Comparison of ENCODE assay signal across 22 cellular contexts in the genomic region with DNA sequence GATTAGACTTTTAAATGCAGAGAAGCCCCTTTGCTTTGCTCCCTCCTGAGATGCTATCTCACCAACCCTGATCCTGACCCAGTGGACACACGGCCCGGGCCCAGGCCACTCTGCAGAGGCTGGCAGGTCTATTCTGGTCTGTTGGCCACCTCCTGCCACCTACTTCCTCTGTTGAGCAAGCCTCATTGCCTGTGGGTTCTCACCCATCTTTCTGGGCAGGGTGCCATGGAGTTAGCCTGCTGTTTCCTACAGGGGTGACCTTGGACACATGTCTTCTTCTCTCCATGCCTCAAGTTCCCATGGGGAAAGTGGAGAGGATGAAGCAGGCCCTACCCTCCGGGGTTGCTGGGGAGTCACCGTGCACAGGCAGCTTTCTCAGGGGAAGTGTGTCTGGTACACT.
"Had no signal": no experiment of that assay in that cellular context is flagged by ENCODE, and none has a peak within 500 bp of the region (broad histone marks: within the 10 kb centered on the region; RNA-seq: fewer than 3 reads in every experiment).

No MANE protein-coding gene starts in this region.

- H3K27ac ChIP-seq: breast epithelium, heart left ventricle, parathyroid adenoma, suprapubic skin, tibial artery, upper lobe of right lung had no signal

- H3K79me2 ChIP-seq: parathyroid adenoma had no signal

- H3K9ac ChIP-seq: parathyroid adenoma had no signal

- DNase-seq: activated CD4-positive, alpha-beta memory T cell treated with anti-CD3 and anti-CD28 coated beads, Interleukin-2, amount 10 ng/mL, durations not matched to agents 7 days and 5 days; activated CD4-positive, alpha-beta T cell treated with anti-CD3 and anti-CD28 coated beads, Interleukin-2, amount 10 ng/mL, durations not matched to agents 7 days and 5 days; activated CD4-positive, CD25-positive, alpha-beta regulatory T cell treated with anti-CD3 and anti-CD28 coated beads, Interleukin-2, amount 50 U/mL, for 72 hours; activated gamma-delta T cell treated with Interleukin-2 at 50 U/mL for 16 hours; activated naive CD8-positive, alpha-beta T cell treated with anti-CD3 and anti-CD28 coated beads, Interleukin-2, amount 50 U/mL, for 24 hours; activated T-cell treated with anti-CD3 and anti-CD28 coated beads, Interleukin-2, amount 50 U/mL, for 4 hours; central memory CD4-positive, alpha-beta T cell; endodermal cell; foreskin fibroblast; mesenchymal stem cell; naive thymus-derived CD8-positive, alpha-beta T cell; occipital lobe; right cardiac atrium; stimulated activated naive CD4-positive, alpha-beta T cell; tibial artery; upper lobe of right lung had no signal

- H3K9me3 ChIP-seq: breast epithelium, suprapubic skin, tibial artery, upper lobe of right lung had no signal

- H3K4me3 ChIP-seq: breast epithelium, heart left ventricle, suprapubic skin, tibial artery, upper lobe of right lung had no signal

- H2AFZ ChIP-seq: parathyroid adenoma had no signal

- ATAC-seq: activated naive CD8-positive, alpha-beta T cell treated with anti-CD3 and anti-CD28 coated beads, Interleukin-2, amount 50 U/mL, for 24 hours; activated T-cell treated with anti-CD3 and anti-CD28 coated beads, Interleukin-2, amount 50 U/mL, for 4 hours; activated T-helper 17 cell treated with anti-CD3 and anti-CD28 coated beads, Interleukin-2, amount 50 U/mL, for 72 hours; esophagus mucosa; naive thymus-derived CD8-positive, alpha-beta T cell; right cardiac atrium; upper lobe of right lung had no signal

- H3K36me3 ChIP-seq: breast epithelium, heart left ventricle, suprapubic skin, tibial artery, upper lobe of right lung had no signal

- H3K4me1 ChIP-seq: breast epithelium, heart left ventricle, parathyroid adenoma, upper lobe of right lung had no signal

- H3K27me3 ChIP-seq: breast epithelium, suprapubic skin, tibial artery, upper lobe of right lung had no signal
